In genomic region chr6:53647437-53648094, GRCh38 we compare ENCODE assay signal across 1 cellular context.
TF ChIP-seq lines count a peak whose summit lies in the region.

No MANE protein-coding gene starts in this region.

TF ChIP-seq in SK-N-SH treated with all-trans-retinoic acid at 6 μM for 48 hours, 23 proteins besides CTCF, POLR2A, EP300 and RAD21 (continued from another document):
- TF ChIP-seq POU6F1 (CRISPR knock-in tag; IDR thresholded peaks at IDR 0.05; ENCODE audit: borderline replicate concordance, low read depth): no peak
